ENCODE assay signal across 1 cellular context in genomic region chr5:177399903-177400868, GRCh38.
TF ChIP-seq lines count a peak whose summit lies in the region.

Gene PFN3 (minus strand): TSS chr5:177400661. CDS start chr5:177400576, 85 bp downstream.

TF ChIP-seq in K562, 482 proteins besides CTCF, POLR2A, EP300 and RAD21 (continued from another document):
- TF ChIP-seq, protein P1, sequence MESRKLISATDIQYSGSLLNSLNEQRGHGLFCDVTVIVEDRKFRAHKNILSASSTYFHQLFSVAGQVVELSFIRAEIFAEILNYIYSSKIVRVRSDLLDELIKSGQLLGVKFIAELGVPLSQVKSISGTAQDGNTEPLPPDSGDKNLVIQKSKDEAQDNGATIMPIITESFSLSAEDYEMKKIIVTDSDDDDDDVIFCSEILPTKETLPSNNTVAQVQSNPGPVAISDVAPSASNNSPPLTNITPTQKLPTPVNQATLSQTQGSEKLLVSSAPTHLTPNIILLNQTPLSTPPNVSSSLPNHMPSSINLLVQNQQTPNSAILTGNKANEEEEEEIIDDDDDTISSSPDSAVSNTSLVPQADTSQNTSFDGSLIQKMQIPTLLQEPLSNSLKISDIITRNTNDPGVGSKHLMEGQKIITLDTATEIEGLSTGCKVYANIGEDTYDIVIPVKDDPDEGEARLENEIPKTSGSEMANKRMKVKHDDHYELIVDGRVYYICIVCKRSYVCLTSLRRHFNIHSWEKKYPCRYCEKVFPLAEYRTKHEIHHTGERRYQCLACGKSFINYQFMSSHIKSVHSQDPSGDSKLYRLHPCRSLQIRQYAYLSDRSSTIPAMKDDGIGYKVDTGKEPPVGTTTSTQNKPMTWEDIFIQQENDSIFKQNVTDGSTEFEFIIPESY (CRISPR knock-in tag; IDR thresholded peaks at IDR 0.05): peak; percentile 99
- TF ChIP-seq SMC3 (conservative IDR thresholded peaks at IDR 0.05; ENCODE audit: insufficient read depth, low read depth, low read length): 0 out of 2 replicates have a peak, but pooled peaks have one; percentile 4
- TF ChIP-seq E2F3 (CRISPR knock-in tag; IDR thresholded peaks at IDR 0.05): no peak
